ENCODE assay signal across 33 cellular contexts in genomic region chr7:18445916-18446520, GRCh38. TPM values are rescaled to one million over a fixed set of nuclear protein-coding genes. Genes with fewer than 3 reads are reported as not detected.
A peak's percentile ranks its signal among the peaks of the same experiment; 100 is the strongest.
DNase-seq lines count a peak whose midpoint lies in the region; ATAC-seq and TF ChIP-seq lines count a peak whose summit lies in the region.
"Had no signal": no experiment of that assay in that cellular context is flagged by ENCODE, and none has a peak within 500 bp of the region (broad histone marks: within the 10 kb centered on the region; RNA-seq: fewer than 3 reads in every experiment).

No MANE protein-coding gene starts in this region.

- no peak for DNase-seq in SK-N-SH
- DNase-seq in RPMI7951 (ENCODE audit: low read depth), result peak; percentile 37
- DNase-seq in epidermal melanocyte (ENCODE audit: insufficient read length, low spot score), result peak; percentile 27
- peak; percentile 15 for DNase-seq in retina
- DNase-seq in D341Med (ENCODE audit: low spot score), result no peak
- DNase-seq: activated CD4-positive, alpha-beta memory T cell treated with anti-CD3 and anti-CD28 coated beads, Interleukin-2, amount 10 ng/mL, durations not matched to agents 7 days and 5 days; activated CD4-positive, alpha-beta T cell treated with anti-CD3 and anti-CD28 coated beads for 1 hour; activated CD8-positive, alpha-beta memory T cell treated with anti-CD3 and anti-CD28 coated beads, Interleukin-2, amount 50 U/mL, for 48 hours; activated naive CD4-positive, alpha-beta T cell treated with Interleukin-2 at 50 U/mL for 16 hours; adrenal gland; body of pancreas; CD4-positive, alpha-beta T cell; H7; MM.1S; mucosa of descending colon; natural killer cell; NCI-H1105 treated with DMSO at 0.1 percent for 48 hours; NCI-H2029 treated with DMSO at 0.1 percent for 48 hours; NCI-H526; ovary; Peyer's patch; stimulated activated naive CD4-positive, alpha-beta T cell treated with Interleukin-2 at 50 U/mL for 16 hours; testis had no signal

- no peaks in the 10 kb centered on the region for H3K36me3 ChIP-seq in SK-N-SH (replicated peaks in 1 of 2; ENCODE audit: control insufficient read depth in 1 of 2, insufficient read depth in 2 of 2, low read length in 1 of 2)
- H3K36me3 ChIP-seq: adrenal gland, gastroesophageal sphincter, ovary, Peyer's patch, SJSA1 had no signal

- H3F3A ChIP-seq in SK-N-SH (replicated peaks; ENCODE audit: insufficient read depth), result no peaks in the 10 kb centered on the region

- no peak for TF ChIP-seq EP300 in SK-N-SH (IDR thresholded peaks at IDR 0.05; ENCODE audit: borderline replicate concordance in 1 of 2, low read depth in 1 of 2, low read length in 1 of 2)

- H3K27ac ChIP-seq in SK-N-SH (ENCODE audit: low read depth in 2 of 2, low read length in 1 of 2), result peak overlapping the region in 1 of 2 experiments; percentile 19; a peak in 2 of 4 replicates
- H3K27ac ChIP-seq: adrenal gland, body of pancreas, gastroesophageal sphincter, hepatocyte, ovary, Peyer's patch, SJSA1, skin epidermis, testis had no signal

- no peaks in the 10 kb centered on the region for H3K9me2 ChIP-seq in SK-N-SH

- TF ChIP-seq CTCF in SK-N-SH (IDR thresholded peaks at IDR 0.05), result no peak

- TF ChIP-seq RAD21 in SK-N-SH (IDR thresholded peaks at IDR 0.05; ENCODE audit: low read length), result no peak

- CTCF ChIA-PET in SK-N-SH (lab: Yijun Ruan, JAX), result interaction anchor here (1.0 to 1.5 kb wide), 4 partner anchors 8 to 20 kb away, joined by 3 to 4 read pairs (median 4); no protein-coding TSS in a partner anchor

- no peaks in the 10 kb centered on the region for H3K79me2 ChIP-seq in SK-N-SH (ENCODE audit: insufficient read depth)
- H3K79me2 ChIP-seq: hepatocyte had no signal

- 0 out of 2 replicates have a peak, but pooled peaks cover 4% of the 10 kb centered on the region for H3K9me3 ChIP-seq in SK-N-SH
- H3K9me3 ChIP-seq: adrenal gland, body of pancreas, gastroesophageal sphincter, mucosa of descending colon, ovary, Peyer's patch, SJSA1, testis had no signal

- no peaks in the 10 kb centered on the region for H4K20me1 ChIP-seq in SK-N-SH (ENCODE audit: insufficient read depth)

- H3K27me3 ChIP-seq in SK-N-SH (ENCODE audit: insufficient read depth), result no peaks in the 10 kb centered on the region
- H3K27me3 ChIP-seq: adrenal gland, body of pancreas, gastroesophageal sphincter, hepatocyte, ovary, Peyer's patch, SJSA1, testis had no signal

- ATAC-seq in SK-N-SH treated with all-trans-retinoic acid at 6 μM for 48 hours (peak; percentile 31; the same call in 1 of the 3 replicates), GM18861 (IDR thresholded peaks at IDR 0.05; ENCODE audit: unreplicated experiment) (no peak), HG03175 (IDR thresholded peaks at IDR 0.05; ENCODE audit: unreplicated experiment) (no peak)
- ATAC-seq: body of pancreas, gastroesophageal sphincter, GM12878, HepG2, mucosa of descending colon, natural killer cell had no signal

- peaks cover 0 to 11% of the 10 kb centered on the region in 2 experiments; a peak in 2 of 4 replicates for H3K4me1 ChIP-seq in SK-N-SH (ENCODE audit: control insufficient read depth in 1 of 2, insufficient read depth in 2 of 2, low read depth in 1 of 2, low read length in 1 of 2)
- H3K4me1 ChIP-seq: adrenal gland, body of pancreas, Peyer's patch, SJSA1, testis had no signal

- no peak overlapping the region for H3K9ac ChIP-seq in SK-N-SH

- H2AFZ ChIP-seq in SK-N-SH (ENCODE audit: low read depth), result no peak overlapping the region
- H2AFZ ChIP-seq: hepatocyte had no signal

- no peak overlapping the region for H3K4me3 ChIP-seq in SK-N-SH (ENCODE audit: low read depth in 2 of 2, low read length in 1 of 2)
- H3K4me3 ChIP-seq: adrenal gland, body of pancreas, gastroesophageal sphincter, GM12878, hepatocyte, lung, mucosa of descending colon, ovary, Peyer's patch, SJSA1, skin epidermis, testis had no signal

- 92% methylated on average over 4 of the region's 4 CpGs for WGBS in SK-N-SH (ENCODE audit: low lambda C conversion rate)

- H3K4me2 ChIP-seq in SK-N-SH, result no peak overlapping the region
- H3K4me2 ChIP-seq: hepatocyte had no signal

- POLR2A ChIA-PET in SK-N-SH (lab: Yijun Ruan, JAX), result no interaction called here

TF ChIP-seq in SK-N-SH treated with all-trans-retinoic acid at 6 μM for 48 hours, 23 proteins besides CTCF, POLR2A, EP300 and RAD21:
- TF ChIP-seq TOX (CRISPR knock-in tag; IDR thresholded peaks at IDR 0.05; ENCODE audit: borderline replicate concordance) (no peak), PPARA (CRISPR knock-in tag; IDR thresholded peaks at IDR 0.05; ENCODE audit: borderline replicate concordance) (no peak), TCF4 (CRISPR knock-in tag; IDR thresholded peaks at IDR 0.05; ENCODE audit: borderline replicate concordance) (no peak), ESRRG (CRISPR knock-in tag; IDR thresholded peaks at IDR 0.05) (no peak), SNAI2 (CRISPR knock-in tag; IDR thresholded peaks at IDR 0.05) (no peak)
TF ChIP-seq in SK-N-SH treated with all-trans-retinoic acid at 6 μM for 48 hours: peak in this region for 0.

TF ChIP-seq in SK-N-SH, 30 proteins besides CTCF, POLR2A, EP300 and RAD21:
- no peak for TF ChIP-seq NFIC (IDR thresholded peaks at IDR 0.05; ENCODE audit: borderline replicate concordance)
- no peak for TF ChIP-seq USF1 (IDR thresholded peaks at IDR 0.05; ENCODE audit: borderline replicate concordance, low read depth)
- TF ChIP-seq GATA2 (CRISPR knock-in tag; IDR thresholded peaks at IDR 0.05), result no peak
- no peak for TF ChIP-seq USF2 (IDR thresholded peaks at IDR 0.05; ENCODE audit: borderline replicate concordance, low read depth, low read length)
- no peak for TF ChIP-seq FOXM1 (IDR thresholded peaks at IDR 0.05; ENCODE audit: low read depth)
- no peak for TF ChIP-seq ELF1 (IDR thresholded peaks at IDR 0.05)
- no peak for TF ChIP-seq TCF12 (IDR thresholded peaks at IDR 0.05)

RNA-seq across cellular contexts. Expression of gene HDAC9, which starts 49.5 kb away (rescaled TPM):
- 11.6 and 19.8 TPM in 2 replicates for polyA plus RNA-seq in SK-N-SH (2012; rRNA removed)
- polyA plus RNA-seq in SK-N-SH (2012; cell fraction: cytosol; rRNA removed), result 12.1 and 15.5 TPM in 2 replicates
- 15.1 and 30.9 TPM in 2 replicates for polyA plus RNA-seq in SK-N-SH (2012; cell fraction: nucleus; rRNA removed)
- 15.5 and 21.1 TPM in 2 replicates for total RNA-seq in RPMI7951 (2014; rRNA removed; shearing (Covaris generic))

Comparison
In these comparisons a context has a peak if more than half of its experiments do, and no peak if none do; other contexts are left out.
1. DNase-seq: peak in RPMI7951 (single experiment), epidermal melanocyte (single experiment) and retina (single experiment); none in SK-N-SH (single experiment) and D341Med (single experiment).